In the genomic region with DNA sequence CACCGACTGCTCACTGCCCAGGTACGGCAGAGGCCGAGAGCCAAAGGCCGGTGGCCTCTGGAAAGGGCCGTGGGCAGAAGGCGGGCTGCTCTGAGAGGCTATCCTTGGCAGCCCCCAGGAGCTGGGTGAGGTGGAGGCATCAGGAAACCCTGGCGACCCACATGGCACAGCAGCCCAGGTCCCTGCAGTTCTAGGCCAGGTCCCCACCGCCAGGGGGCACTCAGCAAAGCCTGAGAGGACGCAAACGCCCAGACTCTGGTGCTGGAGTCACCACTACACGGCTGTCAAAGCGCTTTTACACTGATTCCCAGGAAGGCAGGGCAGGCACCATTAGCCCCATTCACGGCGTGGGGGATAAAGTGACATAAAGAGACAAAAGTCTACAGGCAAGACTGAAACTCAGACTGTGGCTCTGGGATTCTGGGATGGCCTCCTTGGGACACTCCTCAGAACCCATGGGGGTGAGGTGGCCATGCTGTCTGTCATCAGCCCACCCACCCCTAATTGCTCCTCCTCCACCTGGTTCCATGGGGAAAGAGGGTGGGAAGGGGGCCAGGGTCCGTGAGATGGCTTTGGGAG, we compare ENCODE assay signal across 1 cellular context.
TF ChIP-seq lines count a peak whose summit lies in the region.

No MANE protein-coding gene starts in this region.

TF ChIP-seq in HepG2, 621 proteins besides CTCF, POLR2A, EP300 and RAD21 (continued from another document and continues in another):
- TF ChIP-seq, protein P1, sequence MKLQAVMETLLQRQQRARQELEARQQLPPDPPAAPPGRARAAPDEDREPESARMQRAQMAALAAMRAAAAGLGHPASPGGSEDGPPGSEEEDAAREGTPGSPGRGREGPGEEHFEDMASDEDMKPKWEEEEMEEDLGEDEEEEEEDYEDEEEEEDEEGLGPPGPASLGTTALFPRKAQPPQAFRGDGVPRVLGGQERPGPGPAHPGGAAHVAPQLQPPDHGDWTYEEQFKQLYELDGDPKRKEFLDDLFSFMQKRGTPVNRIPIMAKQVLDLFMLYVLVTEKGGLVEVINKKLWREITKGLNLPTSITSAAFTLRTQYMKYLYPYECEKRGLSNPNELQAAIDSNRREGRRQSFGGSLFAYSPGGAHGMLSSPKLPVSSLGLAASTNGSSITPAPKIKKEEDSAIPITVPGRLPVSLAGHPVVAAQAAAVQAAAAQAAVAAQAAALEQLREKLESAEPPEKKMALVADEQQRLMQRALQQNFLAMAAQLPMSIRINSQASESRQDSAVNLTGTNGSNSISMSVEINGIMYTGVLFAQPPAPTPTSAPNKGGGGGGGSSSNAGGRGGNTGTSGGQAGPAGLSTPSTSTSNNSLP (IDR thresholded peaks at IDR 0.05; ENCODE audit: low read depth, low read length), result no peak
- TF ChIP-seq, protein P2, sequence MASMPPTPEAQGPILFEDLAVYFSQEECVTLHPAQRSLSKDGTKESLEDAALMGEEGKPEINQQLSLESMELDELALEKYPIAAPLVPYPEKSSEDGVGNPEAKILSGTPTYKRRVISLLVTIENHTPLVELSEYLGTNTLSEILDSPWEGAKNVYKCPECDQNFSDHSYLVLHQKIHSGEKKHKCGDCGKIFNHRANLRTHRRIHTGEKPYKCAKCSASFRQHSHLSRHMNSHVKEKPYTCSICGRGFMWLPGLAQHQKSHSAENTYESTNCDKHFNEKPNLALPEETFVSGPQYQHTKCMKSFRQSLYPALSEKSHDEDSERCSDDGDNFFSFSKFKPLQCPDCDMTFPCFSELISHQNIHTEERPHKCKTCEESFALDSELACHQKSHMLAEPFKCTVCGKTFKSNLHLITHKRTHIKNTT (CRISPR knock-in tag; IDR thresholded peaks at IDR 0.05), result no peak
- TF ChIP-seq, protein P3, sequence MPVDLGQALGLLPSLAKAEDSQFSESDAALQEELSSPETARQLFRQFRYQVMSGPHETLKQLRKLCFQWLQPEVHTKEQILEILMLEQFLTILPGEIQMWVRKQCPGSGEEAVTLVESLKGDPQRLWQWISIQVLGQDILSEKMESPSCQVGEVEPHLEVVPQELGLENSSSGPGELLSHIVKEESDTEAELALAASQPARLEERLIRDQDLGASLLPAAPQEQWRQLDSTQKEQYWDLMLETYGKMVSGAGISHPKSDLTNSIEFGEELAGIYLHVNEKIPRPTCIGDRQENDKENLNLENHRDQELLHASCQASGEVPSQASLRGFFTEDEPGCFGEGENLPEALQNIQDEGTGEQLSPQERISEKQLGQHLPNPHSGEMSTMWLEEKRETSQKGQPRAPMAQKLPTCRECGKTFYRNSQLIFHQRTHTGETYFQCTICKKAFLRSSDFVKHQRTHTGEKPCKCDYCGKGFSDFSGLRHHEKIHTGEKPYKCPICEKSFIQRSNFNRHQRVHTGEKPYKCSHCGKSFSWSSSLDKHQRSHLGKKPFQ (CRISPR knock-in tag; IDR thresholded peaks at IDR 0.05; ENCODE audit: insufficient replicate concordance), result no peak
- TF ChIP-seq HNRNPK (IDR thresholded peaks at IDR 0.05; ENCODE audit: low read depth, low read length, poor library complexity, severe bottlenecking) (no peak), ZNF564 (CRISPR knock-in tag; IDR thresholded peaks at IDR 0.05) (no peak), SIX1 (CRISPR knock-in tag; IDR thresholded peaks at IDR 0.05; ENCODE audit: borderline replicate concordance) (no peak), GABPB1 (CRISPR knock-in tag; IDR thresholded peaks at IDR 0.05) (peak; percentile 26; the same call in 1 of the 2 replicates), GATAD1 (CRISPR knock-in tag; IDR thresholded peaks at IDR 0.05) (no peak), ZNF382 (CRISPR knock-in tag; IDR thresholded peaks at IDR 0.05; ENCODE audit: borderline replicate concordance) (no peak), RARG (CRISPR knock-in tag; IDR thresholded peaks at IDR 0.05; ENCODE audit: low read depth) (no peak), ZNF644 (CRISPR knock-in tag; IDR thresholded peaks at IDR 0.05; ENCODE audit: low read depth) (no peak), ZNF761 (CRISPR knock-in tag; conservative IDR thresholded peaks at IDR 0.05) (no peak), GZF1 (CRISPR knock-in tag; IDR thresholded peaks at IDR 0.05) (peak; percentile 95), CEBPB (IDR thresholded peaks at IDR 0.05; ENCODE audit: borderline replicate concordance, low read depth, low read length) (no peak), SRSF9 (IDR thresholded peaks at IDR 0.05; ENCODE audit: borderline replicate concordance, insufficient read depth, low read depth, low read length, poor library complexity, severe bottlenecking) (no peak), HNRNPH1 (optimal IDR thresholded peaks at IDR 0.05; ENCODE audit: low read depth, low read length) (no peak), NFATC3 (CRISPR knock-in tag; IDR thresholded peaks at IDR 0.05) (no peak), FIP1L1 (IDR thresholded peaks at IDR 0.05; ENCODE audit: borderline replicate concordance, insufficient read depth, low read depth, low read length) (no peak), HDAC6 (IDR thresholded peaks at IDR 0.05; ENCODE audit: low read depth, low read length) (no peak), HNF4A (CRISPR knock-in tag; IDR thresholded peaks at IDR 0.05) (no peak), ZNF354B (CRISPR knock-in tag; IDR thresholded peaks at IDR 0.05) (no peak), ZNF224 (CRISPR knock-in tag; IDR thresholded peaks at IDR 0.05) (no peak)
- TF ChIP-seq, protein P4, sequence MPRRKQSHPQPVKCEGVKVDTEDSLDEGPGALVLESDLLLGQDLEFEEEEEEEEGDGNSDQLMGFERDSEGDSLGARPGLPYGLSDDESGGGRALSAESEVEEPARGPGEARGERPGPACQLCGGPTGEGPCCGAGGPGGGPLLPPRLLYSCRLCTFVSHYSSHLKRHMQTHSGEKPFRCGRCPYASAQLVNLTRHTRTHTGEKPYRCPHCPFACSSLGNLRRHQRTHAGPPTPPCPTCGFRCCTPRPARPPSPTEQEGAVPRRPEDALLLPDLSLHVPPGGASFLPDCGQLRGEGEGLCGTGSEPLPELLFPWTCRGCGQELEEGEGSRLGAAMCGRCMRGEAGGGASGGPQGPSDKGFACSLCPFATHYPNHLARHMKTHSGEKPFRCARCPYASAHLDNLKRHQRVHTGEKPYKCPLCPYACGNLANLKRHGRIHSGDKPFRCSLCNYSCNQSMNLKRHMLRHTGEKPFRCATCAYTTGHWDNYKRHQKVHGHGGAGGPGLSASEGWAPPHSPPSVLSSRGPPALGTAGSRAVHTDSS (CRISPR knock-in tag; conservative IDR thresholded peaks at IDR 0.05), result no peak
- TF ChIP-seq, protein P5, sequence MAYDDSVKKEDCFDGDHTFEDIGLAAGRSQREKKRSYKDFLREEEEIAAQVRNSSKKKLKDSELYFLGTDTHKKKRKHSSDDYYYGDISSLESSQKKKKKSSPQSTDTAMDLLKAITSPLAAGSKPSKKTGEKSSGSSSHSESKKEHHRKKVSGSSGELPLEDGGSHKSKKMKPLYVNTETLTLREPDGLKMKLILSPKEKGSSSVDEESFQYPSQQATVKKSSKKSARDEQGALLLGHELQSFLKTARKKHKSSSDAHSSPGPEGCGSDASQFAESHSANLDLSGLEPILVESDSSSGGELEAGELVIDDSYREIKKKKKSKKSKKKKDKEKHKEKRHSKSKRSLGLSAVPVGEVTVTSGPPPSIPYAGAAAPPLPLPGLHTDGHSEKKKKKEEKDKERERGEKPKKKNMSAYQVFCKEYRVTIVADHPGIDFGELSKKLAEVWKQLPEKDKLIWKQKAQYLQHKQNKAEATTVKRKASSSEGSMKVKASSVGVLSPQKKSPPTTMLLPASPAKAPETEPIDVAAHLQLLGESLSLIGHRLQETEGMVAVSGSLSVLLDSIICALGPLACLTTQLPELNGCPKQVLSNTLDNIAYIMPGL (CRISPR knock-in tag; IDR thresholded peaks at IDR 0.05; ENCODE audit: borderline replicate concordance in 1 of 2, low read depth in 1 of 2), result peak; percentile 78 to 79; a peak in 3 of 4 replicates
- TF ChIP-seq, protein P6, sequence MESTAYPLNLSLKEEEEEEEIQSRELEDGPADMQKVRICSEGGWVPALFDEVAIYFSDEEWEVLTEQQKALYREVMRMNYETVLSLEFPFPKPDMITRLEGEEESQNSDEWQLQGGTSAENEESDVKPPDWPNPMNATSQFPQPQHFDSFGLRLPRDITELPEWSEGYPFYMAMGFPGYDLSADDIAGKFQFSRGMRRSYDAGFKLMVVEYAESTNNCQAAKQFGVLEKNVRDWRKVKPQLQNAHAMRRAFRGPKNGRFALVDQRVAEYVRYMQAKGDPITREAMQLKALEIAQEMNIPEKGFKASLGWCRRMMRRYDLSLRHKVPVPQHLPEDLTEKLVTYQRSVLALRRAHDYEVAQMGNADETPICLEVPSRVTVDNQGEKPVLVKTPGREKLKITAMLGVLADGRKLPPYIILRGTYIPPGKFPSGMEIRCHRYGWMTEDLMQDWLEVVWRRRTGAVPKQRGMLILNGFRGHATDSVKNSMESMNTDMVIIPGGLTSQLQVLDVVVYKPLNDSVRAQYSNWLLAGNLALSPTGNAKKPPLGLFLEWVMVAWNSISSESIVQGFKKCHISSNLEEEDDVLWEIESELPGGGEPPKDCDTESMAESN (CRISPR knock-in tag; conservative IDR thresholded peaks at IDR 0.05), result peak; percentile 37; the same call in 1 of the 2 replicates
- TF ChIP-seq, protein P7, sequence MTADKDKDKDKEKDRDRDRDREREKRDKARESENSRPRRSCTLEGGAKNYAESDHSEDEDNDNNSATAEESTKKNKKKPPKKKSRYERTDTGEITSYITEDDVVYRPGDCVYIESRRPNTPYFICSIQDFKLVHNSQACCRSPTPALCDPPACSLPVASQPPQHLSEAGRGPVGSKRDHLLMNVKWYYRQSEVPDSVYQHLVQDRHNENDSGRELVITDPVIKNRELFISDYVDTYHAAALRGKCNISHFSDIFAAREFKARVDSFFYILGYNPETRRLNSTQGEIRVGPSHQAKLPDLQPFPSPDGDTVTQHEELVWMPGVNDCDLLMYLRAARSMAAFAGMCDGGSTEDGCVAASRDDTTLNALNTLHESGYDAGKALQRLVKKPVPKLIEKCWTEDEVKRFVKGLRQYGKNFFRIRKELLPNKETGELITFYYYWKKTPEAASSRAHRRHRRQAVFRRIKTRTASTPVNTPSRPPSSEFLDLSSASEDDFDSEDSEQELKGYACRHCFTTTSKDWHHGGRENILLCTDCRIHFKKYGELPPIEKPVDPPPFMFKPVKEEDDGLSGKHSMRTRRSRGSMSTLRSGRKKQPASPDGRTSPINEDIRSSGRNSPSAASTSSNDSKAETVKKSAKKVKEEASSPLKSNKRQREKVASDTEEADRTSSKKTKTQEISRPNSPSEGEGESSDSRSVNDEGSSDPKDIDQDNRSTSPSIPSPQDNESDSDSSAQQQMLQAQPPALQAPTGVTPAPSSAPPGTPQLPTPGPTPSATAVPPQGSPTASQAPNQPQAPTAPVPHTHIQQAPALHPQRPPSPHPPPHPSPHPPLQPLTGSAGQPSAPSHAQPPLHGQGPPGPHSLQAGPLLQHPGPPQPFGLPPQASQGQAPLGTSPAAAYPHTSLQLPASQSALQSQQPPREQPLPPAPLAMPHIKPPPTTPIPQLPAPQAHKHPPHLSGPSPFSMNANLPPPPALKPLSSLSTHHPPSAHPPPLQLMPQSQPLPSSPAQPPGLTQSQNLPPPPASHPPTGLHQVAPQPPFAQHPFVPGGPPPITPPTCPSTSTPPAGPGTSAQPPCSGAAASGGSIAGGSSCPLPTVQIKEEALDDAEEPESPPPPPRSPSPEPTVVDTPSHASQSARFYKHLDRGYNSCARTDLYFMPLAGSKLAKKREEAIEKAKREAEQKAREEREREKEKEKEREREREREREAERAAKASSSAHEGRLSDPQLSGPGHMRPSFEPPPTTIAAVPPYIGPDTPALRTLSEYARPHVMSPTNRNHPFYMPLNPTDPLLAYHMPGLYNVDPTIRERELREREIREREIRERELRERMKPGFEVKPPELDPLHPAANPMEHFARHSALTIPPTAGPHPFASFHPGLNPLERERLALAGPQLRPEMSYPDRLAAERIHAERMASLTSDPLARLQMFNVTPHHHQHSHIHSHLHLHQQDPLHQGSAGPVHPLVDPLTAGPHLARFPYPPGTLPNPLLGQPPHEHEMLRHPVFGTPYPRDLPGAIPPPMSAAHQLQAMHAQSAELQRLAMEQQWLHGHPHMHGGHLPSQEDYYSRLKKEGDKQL (CRISPR knock-in tag; IDR thresholded peaks at IDR 0.05; ENCODE audit: low read depth), result no peak
- TF ChIP-seq, protein P8, sequence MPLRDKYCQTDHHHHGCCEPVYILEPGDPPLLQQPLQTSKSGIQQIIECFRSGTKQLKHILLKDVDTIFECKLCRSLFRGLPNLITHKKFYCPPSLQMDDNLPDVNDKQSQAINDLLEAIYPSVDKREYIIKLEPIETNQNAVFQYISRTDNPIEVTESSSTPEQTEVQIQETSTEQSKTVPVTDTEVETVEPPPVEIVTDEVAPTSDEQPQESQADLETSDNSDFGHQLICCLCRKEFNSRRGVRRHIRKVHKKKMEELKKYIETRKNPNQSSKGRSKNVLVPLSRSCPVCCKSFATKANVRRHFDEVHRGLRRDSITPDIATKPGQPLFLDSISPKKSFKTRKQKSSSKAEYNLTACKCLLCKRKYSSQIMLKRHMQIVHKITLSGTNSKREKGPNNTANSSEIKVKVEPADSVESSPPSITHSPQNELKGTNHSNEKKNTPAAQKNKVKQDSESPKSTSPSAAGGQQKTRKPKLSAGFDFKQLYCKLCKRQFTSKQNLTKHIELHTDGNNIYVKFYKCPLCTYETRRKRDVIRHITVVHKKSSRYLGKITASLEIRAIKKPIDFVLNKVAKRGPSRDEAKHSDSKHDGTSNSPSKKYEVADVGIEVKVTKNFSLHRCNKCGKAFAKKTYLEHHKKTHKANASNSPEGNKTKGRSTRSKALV (CRISPR knock-in tag; IDR thresholded peaks at IDR 0.05), result 0 out of 2 replicates have a peak, but pooled peaks have one; percentile 31
- TF ChIP-seq, protein P9, sequence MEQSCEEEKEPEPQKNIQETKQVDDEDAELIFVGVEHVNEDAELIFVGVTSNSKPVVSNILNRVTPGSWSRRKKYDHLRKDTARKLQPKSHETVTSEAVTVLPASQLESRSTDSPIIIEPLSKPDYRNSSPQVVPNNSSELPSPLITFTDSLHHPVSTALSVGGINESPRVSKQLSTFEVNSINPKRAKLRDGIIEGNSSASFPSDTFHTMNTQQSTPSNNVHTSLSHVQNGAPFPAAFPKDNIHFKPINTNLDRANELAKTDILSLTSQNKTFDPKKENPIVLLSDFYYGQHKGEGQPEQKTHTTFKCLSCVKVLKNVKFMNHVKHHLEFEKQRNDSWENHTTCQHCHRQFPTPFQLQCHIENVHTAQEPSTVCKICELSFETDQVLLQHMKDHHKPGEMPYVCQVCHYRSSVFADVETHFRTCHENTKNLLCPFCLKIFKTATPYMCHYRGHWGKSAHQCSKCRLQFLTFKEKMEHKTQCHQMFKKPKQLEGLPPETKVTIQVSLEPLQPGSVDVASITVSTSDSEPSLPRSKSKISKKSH (CRISPR knock-in tag; IDR thresholded peaks at IDR 0.05; ENCODE audit: borderline replicate concordance), result peak; percentile 22; the same call in 1 of the 2 replicates
- TF ChIP-seq, protein P10, sequence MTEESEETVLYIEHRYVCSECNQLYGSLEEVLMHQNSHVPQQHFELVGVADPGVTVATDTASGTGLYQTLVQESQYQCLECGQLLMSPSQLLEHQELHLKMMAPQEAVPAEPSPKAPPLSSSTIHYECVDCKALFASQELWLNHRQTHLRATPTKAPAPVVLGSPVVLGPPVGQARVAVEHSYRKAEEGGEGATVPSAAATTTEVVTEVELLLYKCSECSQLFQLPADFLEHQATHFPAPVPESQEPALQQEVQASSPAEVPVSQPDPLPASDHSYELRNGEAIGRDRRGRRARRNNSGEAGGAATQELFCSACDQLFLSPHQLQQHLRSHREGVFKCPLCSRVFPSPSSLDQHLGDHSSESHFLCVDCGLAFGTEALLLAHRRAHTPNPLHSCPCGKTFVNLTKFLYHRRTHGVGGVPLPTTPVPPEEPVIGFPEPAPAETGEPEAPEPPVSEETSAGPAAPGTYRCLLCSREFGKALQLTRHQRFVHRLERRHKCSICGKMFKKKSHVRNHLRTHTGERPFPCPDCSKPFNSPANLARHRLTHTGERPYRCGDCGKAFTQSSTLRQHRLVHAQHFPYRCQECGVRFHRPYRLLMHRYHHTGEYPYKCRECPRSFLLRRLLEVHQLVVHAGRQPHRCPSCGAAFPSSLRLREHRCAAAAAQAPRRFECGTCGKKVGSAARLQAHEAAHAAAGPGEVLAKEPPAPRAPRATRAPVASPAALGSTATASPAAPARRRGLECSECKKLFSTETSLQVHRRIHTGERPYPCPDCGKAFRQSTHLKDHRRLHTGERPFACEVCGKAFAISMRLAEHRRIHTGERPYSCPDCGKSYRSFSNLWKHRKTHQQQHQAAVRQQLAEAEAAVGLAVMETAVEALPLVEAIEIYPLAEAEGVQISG (CRISPR knock-in tag; IDR thresholded peaks at IDR 0.05), result peak; percentile 66; the same call in 1 of the 2 replicates
